Comparison of ENCODE assay signal across 13 cellular contexts in genomic region chr17:78485416-78486168, GRCh38.
A peak's percentile ranks its signal among the peaks of the same experiment; 100 is the strongest.
DNase-seq lines count a peak whose midpoint lies in the region; ATAC-seq and TF ChIP-seq lines count a peak whose summit lies in the region.
"Had no signal": no experiment of that assay in that cellular context is flagged by ENCODE, and none has a peak within 500 bp of the region (broad histone marks: within the 10 kb centered on the region; RNA-seq: fewer than 3 reads in every experiment).

No MANE protein-coding gene starts in this region.

- H3K9me3 ChIP-seq in NT2/D1 (ENCODE audit: insufficient read depth, low read length), result no peaks in the 10 kb centered on the region
- no peaks in the 10 kb centered on the region for H3K9me3 ChIP-seq in endodermal cell (ENCODE audit: control insufficient read depth, low read length)

- peaks cover 5% of the 10 kb centered on the region for H3K4me1 Mint-ChIP-seq in activated T-cell treated with anti-CD3 and anti-CD28 coated beads, Interleukin-2, amount 50 U/mL, for 4 hours (ENCODE audit: low read depth)
- H3K4me1 Mint-ChIP-seq in endodermal cell, result peaks cover 4% of the 10 kb centered on the region

- H3K27ac Mint-ChIP-seq in endodermal cell, result no peak overlapping the region

- H3K4me3 Mint-ChIP-seq in activated T-cell treated with anti-CD3 and anti-CD28 coated beads, Interleukin-2, amount 50 U/mL, for 4 hours, result peak overlapping the region; percentile 74
- H3K4me3 Mint-ChIP-seq in endodermal cell, result peak overlapping the region; percentile 65

- H3K27me3 ChIP-seq in NT2/D1 (ENCODE audit: insufficient read depth, insufficient read length) (no peaks in the 10 kb centered on the region), endodermal cell (ENCODE audit: control insufficient read depth, insufficient read depth, low read length, poor library complexity, severe bottlenecking) (no peaks in the 10 kb centered on the region)

- no peak for ATAC-seq in activated T-cell treated with anti-CD3 and anti-CD28 coated beads, Interleukin-2, amount 50 U/mL, for 4 hours
- ATAC-seq: SK-N-SH treated with all-trans-retinoic acid at 6 μM for 48 hours had no signal

- H3K4me3 ChIP-seq in NT2/D1 (ENCODE audit: insufficient read length, low read depth) (peak overlapping the region; percentile 80), endodermal cell (ENCODE audit: low read length) (peak overlapping the region; percentile 74)

- no peak for TF ChIP-seq CTCF in endodermal cell (conservative IDR thresholded peaks at IDR 0.05)

- H3K36me3 ChIP-seq in NT2/D1 (ENCODE audit: insufficient read depth, insufficient read length, low read length), result peaks cover 7% of the 10 kb centered on the region
- H3K36me3 ChIP-seq in endodermal cell (ENCODE audit: control insufficient read depth, insufficient read depth, low read length), result no peaks in the 10 kb centered on the region

- no peaks in the 10 kb centered on the region for H3K36me3 Mint-ChIP-seq in activated T-cell treated with anti-CD3 and anti-CD28 coated beads, Interleukin-2, amount 50 U/mL, for 4 hours (ENCODE audit: insufficient read depth)
- H3K36me3 Mint-ChIP-seq in endodermal cell (ENCODE audit: low read depth), result no peaks in the 10 kb centered on the region

- no peaks in the 10 kb centered on the region for H3K9me3 Mint-ChIP-seq in activated T-cell treated with anti-CD3 and anti-CD28 coated beads, Interleukin-2, amount 50 U/mL, for 4 hours
- H3K9me3 Mint-ChIP-seq in endodermal cell, result no peaks in the 10 kb centered on the region

- H3K27me3 Mint-ChIP-seq in activated T-cell treated with anti-CD3 and anti-CD28 coated beads, Interleukin-2, amount 50 U/mL, for 4 hours (ENCODE audit: low read depth), result peaks cover 14% of the 10 kb centered on the region
- peaks cover 6% of the 10 kb centered on the region for H3K27me3 Mint-ChIP-seq in endodermal cell (ENCODE audit: insufficient read depth)

- H3K4me1 ChIP-seq in NT2/D1 (ENCODE audit: insufficient read depth, insufficient read length) (peaks cover 4% of the 10 kb centered on the region), endodermal cell (ENCODE audit: control insufficient read depth, insufficient read depth, low read length) (no peaks in the 10 kb centered on the region)

- H3K9ac ChIP-seq in NT2/D1 (ENCODE audit: insufficient read length, low read depth) (peak overlapping the region; percentile 70), endodermal cell (ENCODE audit: extremely low read depth, low read length, poor library complexity, severe bottlenecking) (no peak overlapping the region)

- 83 to 84% methylated on average over 20 to 28 of the region's 28 CpGs for WGBS in endodermal cell (ENCODE audit: insufficient coverage in 1 of 2, insufficient read length in 1 of 2), 2 experiments

- no peak overlapping the region for H3K27ac ChIP-seq in endodermal cell (ENCODE audit: low read depth, low read length)
- H3K27ac ChIP-seq in substantia nigra (ENCODE audit: low read depth, low read length, poor library complexity, severe bottlenecking), result peak overlapping the region; percentile 88

- DNase-seq in activated T-cell treated with anti-CD3 and anti-CD28 coated beads, Interleukin-2, amount 50 U/mL, for 4 hours, result no peak
- no peak for DNase-seq in activated T-cell treated with anti-CD3 and anti-CD28 coated beads, Interleukin-2, amount 50 U/mL, for 48 hours
- no peak for DNase-seq in NT2/D1 (ENCODE audit: low read depth, low spot score)
- no peak for DNase-seq in endodermal cell
- no peak for DNase-seq in substantia nigra (lab: John Stamatoyannopoulos, UW)
- DNase-seq in GM19240 (ENCODE audit: insufficient read length, low spot score), result no peak
- DNase-seq in globus pallidus (ENCODE audit: low spot score), result no peak
- DNase-seq in GOT3 (lab: John Stamatoyannopoulos, UW), result no peak
- DNase-seq: mammary epithelial cell, NCI-H1092 treated with DMSO at 0.1 percent for 48 hours, NCI-H226, occipital lobe had no signal
